ENCODE assay signal across 8 cellular contexts in genomic region chr14:93332853-93333630, GRCh38. TPM values are rescaled to one million over a fixed set of nuclear protein-coding genes. Genes with fewer than 3 reads are reported as not detected.
A peak's percentile ranks its signal among the peaks of the same experiment; 100 is the strongest.
DNase-seq lines count a peak whose midpoint lies in the region; ATAC-seq and TF ChIP-seq lines count a peak whose summit lies in the region.

Gene BTBD7, minus strand, starts transcription at chr14:93333036. Its CDS starts 36,985 bp downstream, at chr14:93296051.

- H3K9me3 Mint-ChIP-seq in natural killer cell treated with Interleukin-12 subunit alpha and Interleukin-12 subunit beta and Interleukin-15 and Interleukin-18, amount 100 ng/mL, for 72 hours, result no peaks in the 10 kb centered on the region

- peak within 1 kb of the TSS; percentile 72 for H3K4me3 ChIP-seq in H7 (ENCODE audit: insufficient read depth, low read depth, low read length)

- peak within 1 kb of the TSS; percentile 89 to 90 for H3K27ac Mint-ChIP-seq in natural killer cell treated with Interleukin-12 subunit alpha and Interleukin-12 subunit beta and Interleukin-15 and Interleukin-18, amount 100 ng/mL, for 72 hours

- no peaks in the 10 kb centered on the region for H3K27me3 ChIP-seq in H7 (ENCODE audit: control insufficient read depth, insufficient read depth, low read length)

- H3K4me3 Mint-ChIP-seq in natural killer cell treated with Interleukin-12 subunit alpha and Interleukin-12 subunit beta and Interleukin-15 and Interleukin-18, amount 100 ng/mL, for 72 hours, result peak within 1 kb of the TSS; percentile 94

- DNase-seq in ELR (ENCODE audit: low read depth) (peak; percentile 98), H7 (peak; percentile 98), M059J (ENCODE audit: low read depth) (peak; percentile 89), fibroblast of peridontal ligament (ENCODE audit: extremely low read depth) (peak; percentile 87)
- peak; percentile 95 for DNase-seq in activated T-helper 9 cell treated with anti-CD3 and anti-CD28 coated beads, Interleukin-2, amount 50 U/mL, for 16 hours (ENCODE audit: low read depth)
- DNase-seq in natural killer cell treated with Interleukin-12 subunit alpha and Interleukin-12 subunit beta and Interleukin-15 and Interleukin-18, amount 100 ng/mL, for 72 hours (ENCODE audit: low spot score), result peak; percentile 97
- peak; percentile 93 for DNase-seq in stimulated activated naive CD4-positive, alpha-beta T cell treated with Interleukin-2 at 50 U/mL for 16 hours (lab: John Stamatoyannopoulos, UW)

- H3K27me3 Mint-ChIP-seq in natural killer cell treated with Interleukin-12 subunit alpha and Interleukin-12 subunit beta and Interleukin-15 and Interleukin-18, amount 100 ng/mL, for 72 hours, result no peaks in the 10 kb centered on the region

- peak; percentile 70 for TF ChIP-seq POLR2A in Raji (IDR thresholded peaks at IDR 0.05; ENCODE audit: insufficient read depth, low read depth, low read length)

- H3K4me1 Mint-ChIP-seq in natural killer cell treated with Interleukin-12 subunit alpha and Interleukin-12 subunit beta and Interleukin-15 and Interleukin-18, amount 100 ng/mL, for 72 hours (ENCODE audit: low read depth in 2 of 2), result peaks cover 32 to 48% of the 10 kb centered on the region in 2 donors

- H3K36me3 Mint-ChIP-seq in natural killer cell treated with Interleukin-12 subunit alpha and Interleukin-12 subunit beta and Interleukin-15 and Interleukin-18, amount 100 ng/mL, for 72 hours, result no peaks in the 10 kb centered on the region

- ATAC-seq in natural killer cell treated with Interleukin-12 subunit alpha and Interleukin-12 subunit beta and Interleukin-15 and Interleukin-18, amount 100 ng/mL, for 72 hours, result peak; percentile 96 to 98

- no peaks in the 10 kb centered on the region for H3K36me3 ChIP-seq in H7 (replicated peaks; ENCODE audit: control insufficient read depth, insufficient read depth, low read length)

RNA-seq across cellular contexts. Expression of gene BTBD7, which starts in this region (rescaled TPM):
- 13.4 and 17.7 TPM in 2 replicates for total RNA-seq in H7 (2014; rRNA removed; shearing (Covaris generic))
- total RNA-seq in M059J (2014; rRNA removed; shearing (Covaris generic)), result 8.2 and 9.4 TPM in 2 replicates
- 10 to 100 TPM; 25.2 to 31.4 TPM for total RNA-seq in natural killer cell treated with Interleukin-12 subunit alpha and Interleukin-12 subunit beta and Interleukin-15 and Interleukin-18, amount 100 ng/mL, for 72 hours

Comparison
In these comparisons a context has a peak if more than half of its experiments do, and no peak if none do; other contexts are left out.
1. Peak in every context shown above with its lines: DNase-seq, ATAC-seq and H3K4me3 ChIP-seq.